ENCODE assay signal across 23 cellular contexts in genomic region chr20:63467294-63468083, GRCh38. TPM values are rescaled to one million over a fixed set of nuclear protein-coding genes. Genes with fewer than 3 reads are reported as not detected.
"Had no signal": no experiment of that assay in that cellular context is flagged by ENCODE, and none has a peak within 500 bp of the region (broad histone marks: within the 10 kb centered on the region; RNA-seq: fewer than 3 reads in every experiment).

No MANE protein-coding gene starts in this region.

- H3K4me3 Mint-ChIP-seq: effector memory CD8-positive, alpha-beta T cell; immature natural killer cell; memory B cell; naive thymus-derived CD4-positive, alpha-beta T cell; nephron progenitor cell had no signal

- FAIRE-seq: keratinocyte, pancreas, small intestine had no signal

- H3K9me3 ChIP-seq: esophagus squamous epithelium, gastroesophageal sphincter, left ventricle myocardium inferior, lower lobe of right lung, pancreas, stomach, thoracic aorta, transverse colon had no signal

- DNase-seq: effector memory CD8-positive, alpha-beta T cell; esophagus squamous epithelium; foreskin fibroblast; immature natural killer cell; left ventricle myocardium inferior; lower lobe of right lung; naive thymus-derived CD4-positive, alpha-beta T cell; nephron progenitor cell; nucleus accumbens; pancreas; right cardiac atrium; small intestine; stimulated activated CD4-positive, alpha-beta T cell treated with anti-CD3 and anti-CD28 coated beads, Interleukin-12 subunit alpha, Interleukin-12 subunit beta, amount 100 ng/mL, for 4 hours; stimulated activated naive CD4-positive, alpha-beta T cell; stomach; transverse colon had no signal

- H3K4me1 Mint-ChIP-seq: immature natural killer cell, memory B cell had no signal

- H3K36me3 Mint-ChIP-seq: immature natural killer cell; memory B cell; naive thymus-derived CD4-positive, alpha-beta T cell had no signal

- H3K4me3 ChIP-seq: esophagus squamous epithelium, gastroesophageal sphincter, left ventricle myocardium inferior, lower lobe of right lung, pancreas, stomach, thoracic aorta, transverse colon had no signal

- H3K27ac Mint-ChIP-seq: effector memory CD8-positive, alpha-beta T cell; immature natural killer cell; memory B cell; naive thymus-derived CD4-positive, alpha-beta T cell; nephron progenitor cell; progenitor cell of endocrine pancreas had no signal

- H3K9me3 Mint-ChIP-seq: effector memory CD8-positive, alpha-beta T cell; immature natural killer cell; memory B cell; naive thymus-derived CD4-positive, alpha-beta T cell; nephron progenitor cell had no signal

- H3K36me3 ChIP-seq: esophagus squamous epithelium, gastroesophageal sphincter, left ventricle myocardium inferior, lower lobe of right lung, pancreas, stomach, thoracic aorta, transverse colon had no signal

- H3K27ac ChIP-seq: esophagus squamous epithelium, gastroesophageal sphincter, left ventricle myocardium inferior, lower lobe of right lung, pancreas, stomach, thoracic aorta, transverse colon had no signal

- ATAC-seq: effector memory CD8-positive, alpha-beta T cell; gastroesophageal sphincter; lower lobe of right lung; naive thymus-derived CD4-positive, alpha-beta T cell; pancreas; right cardiac atrium had no signal

RNA-seq across cellular contexts. Expression of gene KCNQ2, which starts 5.0 kb away (rescaled TPM):
- total RNA-seq: epithelial cell of proximal tubule, esophagus squamous epithelium, lower lobe of right lung, thoracic aorta, ureter had no signal
- polyA plus RNA-seq: keratinocyte; naive thymus-derived CD4-positive, alpha-beta T cell had no signal

RNA-seq across cellular contexts. Expression of gene EEF1A2, which starts 31.4 kb away (rescaled TPM):
- polyA plus RNA-seq: immature natural killer cell had no signal
